Comparison of ENCODE assay signal across 1 cellular context in the genomic region with DNA sequence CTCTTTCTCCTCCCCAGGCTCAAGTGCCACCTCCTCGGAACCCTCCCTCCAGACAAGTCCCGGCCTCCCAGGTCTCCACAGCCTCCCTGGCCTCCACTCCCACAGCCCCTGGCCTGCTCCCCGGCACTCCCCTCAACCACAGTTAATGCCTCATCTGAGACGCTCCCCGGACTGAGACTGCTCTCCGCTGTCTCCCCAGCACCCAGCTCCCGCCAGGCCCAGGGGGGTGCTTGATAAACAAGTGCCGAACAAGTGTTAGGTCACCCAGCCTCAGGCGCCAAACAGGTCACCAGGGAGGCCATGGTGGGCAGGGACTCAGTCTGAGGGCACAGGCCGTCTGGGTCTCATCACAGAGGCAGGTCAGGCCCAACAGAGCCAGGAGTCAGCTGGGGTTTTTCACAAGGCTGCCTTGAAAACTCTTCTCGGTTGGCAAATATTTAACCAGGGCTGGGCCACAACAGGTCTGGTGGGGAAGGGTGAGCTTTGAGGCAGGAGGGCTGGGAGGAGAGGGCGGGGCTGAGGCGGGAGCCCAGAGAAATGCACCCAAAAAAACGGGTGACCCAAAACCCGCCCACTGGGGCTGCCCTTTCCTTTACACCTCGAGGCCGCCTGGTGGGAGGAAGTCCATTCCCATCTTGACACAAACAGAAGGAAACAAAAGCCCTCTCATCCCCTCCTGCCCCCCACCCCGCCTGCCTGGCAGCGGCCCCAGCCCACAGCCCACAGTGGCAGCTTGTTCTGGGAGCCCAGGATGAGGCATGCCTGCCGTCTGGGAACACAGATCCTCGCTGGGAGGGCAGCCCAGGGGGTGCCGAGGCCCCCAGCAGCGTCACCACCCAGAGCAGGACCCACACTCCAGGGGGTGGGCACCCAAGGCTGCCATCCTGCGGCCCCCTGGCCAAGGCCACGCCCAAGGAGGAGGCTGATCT.
TF ChIP-seq lines count a peak whose summit lies in the region.

No MANE protein-coding gene starts in this region.

TF ChIP-seq in HepG2, 621 proteins besides CTCF, POLR2A, EP300 and RAD21 (continued from another document and continues in another):
- TF ChIP-seq, protein P1, sequence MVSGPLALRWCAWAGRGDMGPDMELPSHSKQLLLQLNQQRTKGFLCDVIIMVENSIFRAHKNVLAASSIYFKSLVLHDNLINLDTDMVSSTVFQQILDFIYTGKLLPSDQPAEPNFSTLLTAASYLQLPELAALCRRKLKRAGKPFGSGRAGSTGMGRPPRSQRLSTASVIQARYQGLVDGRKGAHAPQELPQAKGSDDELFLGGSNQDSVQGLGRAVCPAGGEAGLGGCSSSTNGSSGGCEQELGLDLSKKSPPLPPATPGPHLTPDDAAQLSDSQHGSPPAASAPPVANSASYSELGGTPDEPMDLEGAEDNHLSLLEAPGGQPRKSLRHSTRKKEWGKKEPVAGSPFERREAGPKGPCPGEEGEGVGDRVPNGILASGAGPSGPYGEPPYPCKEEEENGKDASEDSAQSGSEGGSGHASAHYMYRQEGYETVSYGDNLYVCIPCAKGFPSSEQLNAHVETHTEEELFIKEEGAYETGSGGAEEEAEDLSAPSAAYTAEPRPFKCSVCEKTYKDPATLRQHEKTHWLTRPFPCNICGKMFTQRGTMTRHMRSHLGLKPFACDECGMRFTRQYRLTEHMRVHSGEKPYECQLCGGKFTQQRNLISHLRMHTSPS (CRISPR knock-in tag; IDR thresholded peaks at IDR 0.05; ENCODE audit: low read depth), result peak; percentile 88
- TF ChIP-seq, protein P2, sequence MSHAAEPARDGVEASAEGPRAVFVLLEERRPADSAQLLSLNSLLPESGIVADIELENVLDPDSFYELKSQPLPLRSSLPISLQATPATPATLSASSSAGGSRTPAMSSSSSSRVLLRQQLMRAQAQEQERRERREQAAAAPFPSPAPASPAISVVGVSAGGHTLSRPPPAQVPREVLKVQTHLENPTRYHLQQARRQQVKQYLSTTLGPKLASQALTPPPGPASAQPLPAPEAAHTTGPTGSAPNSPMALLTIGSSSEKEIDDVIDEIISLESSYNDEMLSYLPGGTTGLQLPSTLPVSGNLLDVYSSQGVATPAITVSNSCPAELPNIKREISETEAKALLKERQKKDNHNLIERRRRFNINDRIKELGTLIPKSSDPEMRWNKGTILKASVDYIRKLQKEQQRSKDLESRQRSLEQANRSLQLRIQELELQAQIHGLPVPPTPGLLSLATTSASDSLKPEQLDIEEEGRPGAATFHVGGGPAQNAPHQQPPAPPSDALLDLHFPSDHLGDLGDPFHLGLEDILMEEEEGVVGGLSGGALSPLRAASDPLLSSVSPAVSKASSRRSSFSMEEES (CRISPR knock-in tag; IDR thresholded peaks at IDR 0.05), result no peak
- peak; percentile 67 for TF ChIP-seq XRCC5 (optimal IDR thresholded peaks at IDR 0.05; ENCODE audit: low read length)
- TF ChIP-seq, protein P3, sequence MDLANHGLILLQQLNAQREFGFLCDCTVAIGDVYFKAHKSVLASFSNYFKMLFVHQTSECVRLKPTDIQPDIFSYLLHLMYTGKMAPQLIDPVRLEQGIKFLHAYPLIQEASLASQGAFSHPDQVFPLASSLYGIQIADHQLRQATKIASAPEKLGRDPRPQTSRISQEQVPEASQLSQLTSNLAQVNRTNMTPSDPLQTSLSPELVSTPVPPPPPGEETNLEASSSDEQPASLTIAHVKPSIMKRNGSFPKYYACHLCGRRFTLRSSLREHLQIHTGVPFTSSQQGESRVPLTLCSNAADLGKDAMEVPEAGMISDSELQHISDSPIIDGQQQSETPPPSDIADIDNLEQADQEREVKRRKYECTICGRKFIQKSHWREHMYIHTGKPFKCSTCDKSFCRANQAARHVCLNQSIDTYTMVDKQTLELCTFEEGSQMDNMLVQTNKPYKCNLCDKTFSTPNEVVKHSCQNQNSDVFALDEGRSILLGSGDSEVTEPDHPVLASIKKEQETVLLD (CRISPR knock-in tag; IDR thresholded peaks at IDR 0.05; ENCODE audit: low read depth), result no peak
- TF ChIP-seq, protein P4, sequence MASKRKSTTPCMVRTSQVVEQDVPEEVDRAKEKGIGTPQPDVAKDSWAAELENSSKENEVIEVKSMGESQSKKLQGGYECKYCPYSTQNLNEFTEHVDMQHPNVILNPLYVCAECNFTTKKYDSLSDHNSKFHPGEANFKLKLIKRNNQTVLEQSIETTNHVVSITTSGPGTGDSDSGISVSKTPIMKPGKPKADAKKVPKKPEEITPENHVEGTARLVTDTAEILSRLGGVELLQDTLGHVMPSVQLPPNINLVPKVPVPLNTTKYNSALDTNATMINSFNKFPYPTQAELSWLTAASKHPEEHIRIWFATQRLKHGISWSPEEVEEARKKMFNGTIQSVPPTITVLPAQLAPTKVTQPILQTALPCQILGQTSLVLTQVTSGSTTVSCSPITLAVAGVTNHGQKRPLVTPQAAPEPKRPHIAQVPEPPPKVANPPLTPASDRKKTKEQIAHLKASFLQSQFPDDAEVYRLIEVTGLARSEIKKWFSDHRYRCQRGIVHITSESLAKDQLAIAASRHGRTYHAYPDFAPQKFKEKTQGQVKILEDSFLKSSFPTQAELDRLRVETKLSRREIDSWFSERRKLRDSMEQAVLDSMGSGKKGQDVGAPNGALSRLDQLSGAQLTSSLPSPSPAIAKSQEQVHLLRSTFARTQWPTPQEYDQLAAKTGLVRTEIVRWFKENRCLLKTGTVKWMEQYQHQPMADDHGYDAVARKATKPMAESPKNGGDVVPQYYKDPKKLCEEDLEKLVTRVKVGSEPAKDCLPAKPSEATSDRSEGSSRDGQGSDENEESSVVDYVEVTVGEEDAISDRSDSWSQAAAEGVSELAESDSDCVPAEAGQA (IDR thresholded peaks at IDR 0.05; ENCODE audit: low read depth), result no peak
- TF ChIP-seq, protein P4 (CRISPR knock-in tag; IDR thresholded peaks at IDR 0.05; ENCODE audit: borderline replicate concordance), result no peak
- TF ChIP-seq, protein P5, sequence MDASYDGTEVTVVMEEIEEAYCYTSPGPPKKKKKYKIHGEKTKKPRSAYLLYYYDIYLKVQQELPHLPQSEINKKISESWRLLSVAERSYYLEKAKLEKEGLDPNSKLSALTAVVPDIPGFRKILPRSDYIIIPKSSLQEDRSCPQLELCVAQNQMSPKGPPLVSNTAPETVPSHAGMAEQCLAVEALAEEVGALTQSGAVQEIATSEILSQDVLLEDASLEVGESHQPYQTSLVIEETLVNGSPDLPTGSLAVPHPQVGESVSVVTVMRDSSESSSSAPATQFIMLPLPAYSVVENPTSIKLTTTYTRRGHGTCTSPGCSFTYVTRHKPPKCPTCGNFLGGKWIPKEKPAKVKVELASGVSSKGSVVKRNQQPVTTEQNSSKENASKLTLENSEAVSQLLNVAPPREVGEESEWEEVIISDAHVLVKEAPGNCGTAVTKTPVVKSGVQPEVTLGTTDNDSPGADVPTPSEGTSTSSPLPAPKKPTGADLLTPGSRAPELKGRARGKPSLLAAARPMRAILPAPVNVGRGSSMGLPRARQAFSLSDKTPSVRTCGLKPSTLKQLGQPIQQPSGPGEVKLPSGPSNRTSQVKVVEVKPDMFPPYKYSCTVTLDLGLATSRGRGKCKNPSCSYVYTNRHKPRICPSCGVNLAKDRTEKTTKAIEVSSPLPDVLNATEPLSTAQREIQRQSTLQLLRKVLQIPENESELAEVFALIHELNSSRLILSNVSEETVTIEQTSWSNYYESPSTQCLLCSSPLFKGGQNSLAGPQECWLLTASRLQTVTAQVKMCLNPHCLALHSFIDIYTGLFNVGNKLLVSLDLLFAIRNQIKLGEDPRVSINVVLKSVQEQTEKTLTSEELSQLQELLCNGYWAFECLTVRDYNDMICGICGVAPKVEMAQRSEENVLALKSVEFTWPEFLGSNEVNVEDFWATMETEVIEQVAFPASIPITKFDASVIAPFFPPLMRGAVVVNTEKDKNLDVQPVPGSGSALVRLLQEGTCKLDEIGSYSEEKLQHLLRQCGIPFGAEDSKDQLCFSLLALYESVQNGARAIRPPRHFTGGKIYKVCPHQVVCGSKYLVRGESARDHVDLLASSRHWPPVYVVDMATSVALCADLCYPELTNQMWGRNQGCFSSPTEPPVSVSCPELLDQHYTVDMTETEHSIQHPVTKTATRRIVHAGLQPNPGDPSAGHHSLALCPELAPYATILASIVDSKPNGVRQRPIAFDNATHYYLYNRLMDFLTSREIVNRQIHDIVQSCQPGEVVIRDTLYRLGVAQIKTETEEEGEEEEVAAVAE (CRISPR knock-in tag; IDR thresholded peaks at IDR 0.05; ENCODE audit: borderline replicate concordance), result no peak
- TF ChIP-seq HOXA7 (CRISPR knock-in tag; IDR thresholded peaks at IDR 0.05), result no peak
- TF ChIP-seq SALL2 (CRISPR knock-in tag; IDR thresholded peaks at IDR 0.05), result no peak
- 0 out of 2 replicates have a peak, but pooled peaks have one; percentile 16 for TF ChIP-seq GLI4 (CRISPR knock-in tag; IDR thresholded peaks at IDR 0.05; ENCODE audit: borderline replicate concordance)
- no peak for TF ChIP-seq SPEN (CRISPR knock-in tag; IDR thresholded peaks at IDR 0.05; ENCODE audit: low read depth)
- TF ChIP-seq, protein P6, sequence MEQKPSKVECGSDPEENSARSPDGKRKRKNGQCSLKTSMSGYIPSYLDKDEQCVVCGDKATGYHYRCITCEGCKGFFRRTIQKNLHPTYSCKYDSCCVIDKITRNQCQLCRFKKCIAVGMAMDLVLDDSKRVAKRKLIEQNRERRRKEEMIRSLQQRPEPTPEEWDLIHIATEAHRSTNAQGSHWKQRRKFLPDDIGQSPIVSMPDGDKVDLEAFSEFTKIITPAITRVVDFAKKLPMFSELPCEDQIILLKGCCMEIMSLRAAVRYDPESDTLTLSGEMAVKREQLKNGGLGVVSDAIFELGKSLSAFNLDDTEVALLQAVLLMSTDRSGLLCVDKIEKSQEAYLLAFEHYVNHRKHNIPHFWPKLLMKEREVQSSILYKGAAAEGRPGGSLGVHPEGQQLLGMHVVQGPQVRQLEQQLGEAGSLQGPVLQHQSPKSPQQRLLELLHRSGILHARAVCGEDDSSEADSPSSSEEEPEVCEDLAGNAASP (CRISPR knock-in tag; IDR thresholded peaks at IDR 0.05; ENCODE audit: borderline replicate concordance), result peak; percentile 84
- TF ChIP-seq MEF2D (CRISPR knock-in tag; IDR thresholded peaks at IDR 0.05), result no peak
- TF ChIP-seq NR2C2 (CRISPR knock-in tag; IDR thresholded peaks at IDR 0.05; ENCODE audit: borderline replicate concordance), result no peak
- TF ChIP-seq, protein P7, sequence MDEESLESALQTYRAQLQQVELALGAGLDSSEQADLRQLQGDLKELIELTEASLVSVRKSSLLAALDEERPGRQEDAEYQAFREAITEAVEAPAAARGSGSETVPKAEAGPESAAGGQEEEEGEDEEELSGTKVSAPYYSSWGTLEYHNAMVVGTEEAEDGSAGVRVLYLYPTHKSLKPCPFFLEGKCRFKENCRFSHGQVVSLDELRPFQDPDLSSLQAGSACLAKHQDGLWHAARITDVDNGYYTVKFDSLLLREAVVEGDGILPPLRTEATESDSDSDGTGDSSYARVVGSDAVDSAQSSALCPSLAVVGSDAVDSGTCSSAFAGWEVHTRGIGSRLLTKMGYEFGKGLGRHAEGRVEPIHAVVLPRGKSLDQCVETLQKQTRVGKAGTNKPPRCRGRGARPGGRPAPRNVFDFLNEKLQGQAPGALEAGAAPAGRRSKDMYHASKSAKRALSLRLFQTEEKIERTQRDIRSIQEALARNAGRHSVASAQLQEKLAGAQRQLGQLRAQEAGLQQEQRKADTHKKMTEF (CRISPR knock-in tag; IDR thresholded peaks at IDR 0.05), result 0 out of 2 replicates have a peak, but pooled peaks have one; percentile 16
- TF ChIP-seq ATF7-NPFF (CRISPR knock-in tag; IDR thresholded peaks at IDR 0.05; ENCODE audit: low read depth), result peak; percentile 50; the same call in 1 of the 2 replicates
- TF ChIP-seq ZFP36 (IDR thresholded peaks at IDR 0.05; ENCODE audit: borderline replicate concordance, low read depth, low read length, partially characterized antibody), result no peak
- no peak for TF ChIP-seq CREB1 (IDR thresholded peaks at IDR 0.05)
- TF ChIP-seq CREB1 (CRISPR knock-in tag; IDR thresholded peaks at IDR 0.05), result no peak
- no peak; the same call in 1 of the 2 replicates for TF ChIP-seq ZNF891 (CRISPR knock-in tag; IDR thresholded peaks at IDR 0.05)
- TF ChIP-seq TCF7L2 (IDR thresholded peaks at IDR 0.05; ENCODE audit: low read depth, low read length), result no peak
- TF ChIP-seq, protein P8, sequence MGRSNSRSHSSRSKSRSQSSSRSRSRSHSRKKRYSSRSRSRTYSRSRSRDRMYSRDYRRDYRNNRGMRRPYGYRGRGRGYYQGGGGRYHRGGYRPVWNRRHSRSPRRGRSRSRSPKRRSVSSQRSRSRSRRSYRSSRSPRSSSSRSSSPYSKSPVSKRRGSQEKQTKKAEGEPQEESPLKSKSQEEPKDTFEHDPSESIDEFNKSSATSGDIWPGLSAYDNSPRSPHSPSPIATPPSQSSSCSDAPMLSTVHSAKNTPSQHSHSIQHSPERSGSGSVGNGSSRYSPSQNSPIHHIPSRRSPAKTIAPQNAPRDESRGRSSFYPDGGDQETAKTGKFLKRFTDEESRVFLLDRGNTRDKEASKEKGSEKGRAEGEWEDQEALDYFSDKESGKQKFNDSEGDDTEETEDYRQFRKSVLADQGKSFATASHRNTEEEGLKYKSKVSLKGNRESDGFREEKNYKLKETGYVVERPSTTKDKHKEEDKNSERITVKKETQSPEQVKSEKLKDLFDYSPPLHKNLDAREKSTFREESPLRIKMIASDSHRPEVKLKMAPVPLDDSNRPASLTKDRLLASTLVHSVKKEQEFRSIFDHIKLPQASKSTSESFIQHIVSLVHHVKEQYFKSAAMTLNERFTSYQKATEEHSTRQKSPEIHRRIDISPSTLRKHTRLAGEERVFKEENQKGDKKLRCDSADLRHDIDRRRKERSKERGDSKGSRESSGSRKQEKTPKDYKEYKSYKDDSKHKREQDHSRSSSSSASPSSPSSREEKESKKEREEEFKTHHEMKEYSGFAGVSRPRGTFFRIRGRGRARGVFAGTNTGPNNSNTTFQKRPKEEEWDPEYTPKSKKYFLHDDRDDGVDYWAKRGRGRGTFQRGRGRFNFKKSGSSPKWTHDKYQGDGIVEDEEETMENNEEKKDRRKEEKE (IDR thresholded peaks at IDR 0.05), result no peak
- TF ChIP-seq ETV5 (CRISPR knock-in tag; IDR thresholded peaks at IDR 0.05; ENCODE audit: borderline replicate concordance), result peak; percentile 24; the same call in 1 of the 2 replicates
- TF ChIP-seq ZSCAN20 (CRISPR knock-in tag; IDR thresholded peaks at IDR 0.05; ENCODE audit: borderline replicate concordance), result no peak
- no peak; the same call in 1 of the 2 replicates for TF ChIP-seq YEATS4 (CRISPR knock-in tag; IDR thresholded peaks at IDR 0.05; ENCODE audit: borderline replicate concordance)
- TF ChIP-seq MIXL1 (CRISPR knock-in tag; IDR thresholded peaks at IDR 0.05), result no peak
